ENCODE assay signal across 18 cellular contexts in genomic region chr5:77311217-77311571, GRCh38.
DNase-seq lines count a peak whose midpoint lies in the region; ATAC-seq and TF ChIP-seq lines count a peak whose summit lies in the region.
"Had no signal": no experiment of that assay in that cellular context is flagged by ENCODE, and none has a peak within 500 bp of the region (broad histone marks: within the 10 kb centered on the region; RNA-seq: fewer than 3 reads in every experiment).

No MANE protein-coding gene starts in this region.

- no peak overlapping the region for H2AFZ ChIP-seq in MM.1S (ENCODE audit: low read length)

- H3K4me3 ChIP-seq in thoracic aorta: no peak overlapping the region
- H3K4me3 ChIP-seq in MM.1S (ENCODE audit: low read length): no peak overlapping the region

- no peaks in the 10 kb centered on the region for H4K20me1 ChIP-seq in MM.1S (ENCODE audit: insufficient read depth, low read length)

- no peak overlapping the region for H3K9ac ChIP-seq in MM.1S (ENCODE audit: low read length)
- H3K9ac ChIP-seq: SK-N-SH had no signal

- H3K79me2 ChIP-seq in MM.1S (ENCODE audit: low read length): no peaks in the 10 kb centered on the region

- H3K27ac ChIP-seq in thoracic aorta: peak overlapping the region; percentile 10 to 43
- H3K27ac ChIP-seq in MM.1S (ENCODE audit: low read length): no peak overlapping the region
- H3K27ac ChIP-seq: 22Rv1, C4-2B had no signal

- no peaks in the 10 kb centered on the region for H3K9me2 ChIP-seq in MM.1S (replicated peaks; ENCODE audit: insufficient read depth, low read length)
- H3K9me2 ChIP-seq: SK-N-SH had no signal

- H3K9me3 ChIP-seq in thoracic aorta (no peaks in the 10 kb centered on the region), MM.1S (replicated peaks; ENCODE audit: insufficient read depth, low read length) (no peaks in the 10 kb centered on the region)
- H3K9me3 ChIP-seq: SK-N-SH had no signal

- DNase-seq in DMS 273 (lab: John Stamatoyannopoulos, UW; ENCODE audit: unreplicated experiment): peak; percentile 30
- no peak for DNase-seq in DMS 273 treated with DMSO at 0.1 percent for 48 hours (lab: John Stamatoyannopoulos, UW)
- peak; percentile 96 for DNase-seq in NCI-H69 (lab: John Stamatoyannopoulos, UW)
- peak; percentile 30 for DNase-seq in hepatic stellate cell (ENCODE audit: low spot score)
- no peak for DNase-seq in thoracic aorta (ENCODE audit: low spot score)
- no peak for DNase-seq in NAMALWA (ENCODE audit: low spot score)
- DNase-seq in NCI-H226: no peak
- DNase-seq in MM.1S: no peak
- DNase-seq: ACHN, KG1, NCI-H1105 treated with DMSO at 0.1 percent for 48 hours, NCI-H2081 treated with DMSO at 0.1 percent for 48 hours, NCI-H748 treated with DMSO at 0.1 percent for 48 hours, SIG-M5, SK-N-SH had no signal

- ATAC-seq in thoracic aorta (ENCODE audit: insufficient number of reproducible peaks, low FRiP score, low read depth): no peak
- ATAC-seq: Panc1 had no signal

- H3K27me3 ChIP-seq in thoracic aorta (replicated peaks; ENCODE audit: insufficient read depth) (no peaks in the 10 kb centered on the region), MM.1S (replicated peaks; ENCODE audit: insufficient read depth, low read length) (no peaks in the 10 kb centered on the region)

- H3K4me1 ChIP-seq in thoracic aorta (ENCODE audit: control insufficient read depth in 1 of 2, low read depth in 2 of 2): peaks cover 17 to 55% of the 10 kb centered on the region in 2 donors
- no peaks in the 10 kb centered on the region for H3K4me1 ChIP-seq in MM.1S (ENCODE audit: low read length)

- TF ChIP-seq CTCF in thoracic aorta (IDR thresholded peaks at IDR 0.05): no peak
- no peak for TF ChIP-seq CTCF in MM.1S (IDR thresholded peaks at IDR 0.05; ENCODE audit: low read length)

- no peaks in the 10 kb centered on the region for H3F3A ChIP-seq in MM.1S (ENCODE audit: insufficient read depth, low read length)

- H3K36me3 ChIP-seq in thoracic aorta: no peaks in the 10 kb centered on the region
- H3K36me3 ChIP-seq in MM.1S (replicated peaks; ENCODE audit: insufficient read depth, low read length): no peaks in the 10 kb centered on the region

- H3K4me2 ChIP-seq in MM.1S (ENCODE audit: low read depth, low read length): no peak overlapping the region
- H3K4me2 ChIP-seq: SK-N-SH had no signal

Comparison
In these comparisons a context has a peak if more than half of its experiments do, and no peak if none do; other contexts are left out.
1. DNase-seq: peak in DMS 273 (single experiment), NCI-H69 (single experiment) and hepatic stellate cell (single experiment); none in DMS 273 treated with DMSO at 0.1 percent for 48 hours (single experiment), thoracic aorta (single experiment), NAMALWA (single experiment), NCI-H226 (single experiment) and MM.1S (single experiment).